ENCODE assay signal across 8 cellular contexts in the genomic region with DNA sequence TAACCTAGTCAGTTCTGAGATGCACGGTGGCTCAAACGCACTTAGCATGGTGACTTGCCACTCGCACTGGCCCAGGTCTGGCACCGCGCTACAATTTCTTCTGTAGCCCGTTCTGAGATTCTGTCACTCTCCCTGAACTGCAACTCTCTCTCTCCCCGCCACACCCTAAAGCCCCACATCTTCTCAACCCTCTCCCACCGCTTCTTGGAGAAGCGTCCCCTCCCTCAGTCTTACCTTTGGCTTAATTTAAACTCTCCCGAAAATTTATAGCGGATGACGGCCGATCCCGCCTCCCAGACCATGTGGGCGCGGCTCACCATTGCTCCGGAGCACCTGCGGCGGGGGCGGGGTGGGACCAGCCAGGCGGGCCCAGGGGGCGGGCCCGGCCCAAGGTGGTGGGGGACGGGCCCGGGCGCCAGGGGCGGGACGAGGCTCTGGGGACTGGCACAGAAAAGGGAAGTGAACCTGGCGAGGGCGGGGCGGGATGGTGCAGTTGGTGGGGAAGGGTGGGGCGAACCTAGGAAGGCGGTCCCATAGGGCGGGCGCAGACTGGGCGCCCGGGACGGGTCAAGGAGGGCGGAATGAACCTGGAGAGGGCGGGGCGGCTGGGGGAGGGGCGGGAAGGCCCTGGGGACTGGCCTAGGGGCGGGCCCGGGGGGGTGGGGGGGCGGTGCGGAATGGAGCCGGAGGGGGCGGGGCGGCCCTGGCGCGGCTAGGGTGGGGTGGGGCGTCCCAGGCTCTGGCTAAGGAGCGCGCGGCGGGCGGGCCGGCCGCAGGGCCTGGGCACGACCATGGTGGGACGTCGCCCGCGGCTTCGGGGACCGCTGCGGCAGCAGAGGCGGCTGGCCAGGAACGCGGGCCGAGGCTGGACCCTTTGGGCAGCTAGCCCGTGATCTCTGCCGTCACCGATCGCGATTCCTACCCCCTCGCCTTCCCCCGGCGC. TPM values are rescaled to one million over a fixed set of nuclear protein-coding genes. Genes with fewer than 3 reads are reported as not detected.
DNase-seq lines count a peak whose midpoint lies in the region; ATAC-seq and TF ChIP-seq lines count a peak whose summit lies in the region.

A gene (plus strand): TSS at position 730 of the 943 bp plus-strand sequence. CDS start 305 bp downstream, outside the sequence.

- no peaks in the 10 kb centered on the region for H3K9me2 ChIP-seq in hepatocyte (replicated peaks; ENCODE audit: insufficient read depth)

- CTCF ChIA-PET in T-cell (lab: Charles Lee) = no interaction called here

- H3K27ac Mint-ChIP-seq in T-cell = peak within 1 kb of the TSS; percentile 73 to 84

- TF ChIP-seq POLR2A in sigmoid colon (IDR thresholded peaks at IDR 0.05) = no peak

- WGBS in hepatocyte (ENCODE audit: low lambda C conversion rate, missing lambda C conversion rate) = 3% methylated on average over 19 of the region's 79 CpGs
- WGBS in sigmoid colon, 2 donors = 1% methylated on average over 79 of the region's 79 CpGs

- POLR2A ChIA-PET in T-cell (lab: Charles Lee) = no interaction called here

- DNase-seq in GM12864 (ENCODE audit: low read depth) = peak; percentile 67
- peak; percentile 97 for DNase-seq in NCI-H1436 (lab: John Stamatoyannopoulos, UW)
- peak; percentile 65 to 90 (median 78) for DNase-seq in T-cell
- DNase-seq in adipocyte (ENCODE audit: low read depth) = peak; percentile 47
- DNase-seq in hepatocyte (ENCODE audit: low spot score) = peak; percentile 94
- peak; percentile 72 for DNase-seq in sigmoid colon
- no peak for DNase-seq in amniotic stem cell (lab: John Stamatoyannopoulos, UW)

- H3K4me3 ChIP-seq in GM12864 (ENCODE audit: low read depth, low read length) (peak within 1 kb of the TSS; percentile 68), adipocyte (ENCODE audit: low read length) (peak within 1 kb of the TSS; percentile 77), hepatocyte (peak within 1 kb of the TSS; percentile 90), sigmoid colon (peak within 1 kb of the TSS; percentile 20 to 59 (median 52))

- intact Hi-C loops in sigmoid colon (cut with DNase I) = no loop called here

- H3K27me3 Mint-ChIP-seq in T-cell = peaks cover 4 to 5% of the 10 kb centered on the region in 2 donors

- H3K9ac ChIP-seq in adipocyte (ENCODE audit: low read length) = no peak within 1 kb of the TSS

- no peak for TF ChIP-seq EP300 in sigmoid colon (IDR thresholded peaks at IDR 0.05)

- TF ChIP-seq CTCF in GM12864 (IDR thresholded peaks at IDR 0.05; ENCODE audit: low read depth, low read length, missing control alignments) (no peak), hepatocyte (IDR thresholded peaks at IDR 0.05; ENCODE audit: poor library complexity) (no peak), sigmoid colon (IDR thresholded peaks at IDR 0.05) (no peak)

- H3K36me3 Mint-ChIP-seq in T-cell = no peaks in the 10 kb centered on the region

- H3K36me3 ChIP-seq in adipocyte (ENCODE audit: control insufficient read depth, insufficient read depth, low read length, severe bottlenecking) (no peaks in the 10 kb centered on the region), hepatocyte (replicated peaks; ENCODE audit: insufficient read depth, low read depth) (no peaks in the 10 kb centered on the region), sigmoid colon (no peaks in the 10 kb centered on the region)

- H3K9me3 ChIP-seq in adipocyte (ENCODE audit: control insufficient read depth, low read length) = no peaks in the 10 kb centered on the region
- no peaks in the 10 kb centered on the region for H3K9me3 ChIP-seq in hepatocyte (ENCODE audit: low read depth)
- H3K9me3 ChIP-seq in sigmoid colon = no peaks in the 10 kb centered on the region

- H3K4me1 ChIP-seq in adipocyte (ENCODE audit: control insufficient read depth, insufficient read depth, low read length) = no peaks in the 10 kb centered on the region
- H3K4me1 ChIP-seq in hepatocyte (ENCODE audit: insufficient read depth) = peaks cover 4% of the 10 kb centered on the region
- peaks cover 0 to 24% (median 19%) of the 10 kb centered on the region in 4 donors for H3K4me1 ChIP-seq in sigmoid colon

- H2AFZ ChIP-seq in hepatocyte = peak within 1 kb of the TSS; percentile 89

- peak within 1 kb of the TSS; percentile 81 for H3K27ac ChIP-seq in hepatocyte
- peak within 1 kb of the TSS in 2 of 4 donors; percentile 19 to 30 for H3K27ac ChIP-seq in sigmoid colon

- H3K79me2 ChIP-seq in hepatocyte = peaks cover 29% of the 10 kb centered on the region

- ATAC-seq in HG02798 (IDR thresholded peaks at IDR 0.05; ENCODE audit: poor library complexity, unreplicated experiment) (peak; percentile 96), T-cell (replicated peaks in 1 of 4) (peak; percentile 85 to 91 (median 88))

- no peaks in the 10 kb centered on the region for H3K9me3 Mint-ChIP-seq in T-cell

- H3K4me2 ChIP-seq in hepatocyte = peak within 1 kb of the TSS; percentile 99

- peaks cover 4% of the 10 kb centered on the region for H4K20me1 ChIP-seq in hepatocyte (ENCODE audit: insufficient read depth, poor library complexity, severe bottlenecking)

- H3K4me1 Mint-ChIP-seq in T-cell = peaks cover 14 to 18% (median 15%) of the 10 kb centered on the region in 3 donors

- H3K27me3 ChIP-seq in adipocyte (replicated peaks; ENCODE audit: control insufficient read depth, insufficient read depth, low read length) (peaks cover 11% of the 10 kb centered on the region), hepatocyte (peaks cover 7% of the 10 kb centered on the region), sigmoid colon (peaks cover 13 to 37% (median 31%) of the 10 kb centered on the region in 3 donors)

- peak within 1 kb of the TSS; percentile 78 to 82 (median 81) for H3K4me3 Mint-ChIP-seq in T-cell

RNA-seq across cellular contexts. Expression of the gene that starts here (rescaled TPM):
- total RNA-seq in T-cell (1 to 10 TPM; 1.0 to 2.4 (median 1.7) TPM), hepatocyte (6.9 and 9.5 TPM in 2 replicates), sigmoid colon (under 1 TPM; 0.33 to 0.81 (median 0.63) TPM)
- polyA plus RNA-seq in hepatocyte (2.1 and 2.5 TPM in 2 replicates), sigmoid colon (1 to 10 TPM; 4.8 to 7.9 (median 5.4) TPM)
